Comparison of ENCODE assay signal across 8 cellular contexts in genomic region chr17:75182319-75182568, GRCh38. TPM values are rescaled to one million over a fixed set of nuclear protein-coding genes. Genes with fewer than 3 reads are reported as not detected.
DNase-seq lines count a peak whose midpoint lies in the region; ATAC-seq lines count a peak whose summit lies in the region.

No MANE protein-coding gene starts in this region.

- no peaks in the 10 kb centered on the region for H3K36me3 Mint-ChIP-seq in naive B cell

- H3K4me2 ChIP-seq in Karpas-422 (ENCODE audit: low read depth, low read length, poor library complexity, severe bottlenecking), result peak overlapping the region; percentile 97

- no peaks in the 10 kb centered on the region for H3K27me3 Mint-ChIP-seq in naive B cell

- DNase-seq in Karpas-422, result no peak
- DNase-seq in naive B cell, result no peak
- no peak for DNase-seq in A172 (ENCODE audit: low spot score)
- DNase-seq in SW480 (ENCODE audit: low spot score), result no peak
- DNase-seq in ecto neural progenitor cell (ENCODE audit: low spot score), result no peak

- H3K27me3 ChIP-seq in Karpas-422 (ENCODE audit: low read length) (no peaks in the 10 kb centered on the region), duodenal mucosa (ENCODE audit: control insufficient read depth in 1 of 2, insufficient read depth in 2 of 2, low read length in 2 of 2) (no peaks in the 10 kb centered on the region)

- H3K9ac ChIP-seq in Karpas-422 (ENCODE audit: low read length) (peak overlapping the region; percentile 99), duodenal mucosa (ENCODE audit: low read depth in 1 of 2, low read length in 2 of 2) (peak overlapping the region; percentile 78 to 87)

- peak overlapping the region in 5 of 6 donors; percentile 81 to 94 (median 93) for H3K27ac Mint-ChIP-seq in naive B cell

- H3K36me3 ChIP-seq in Karpas-422 (ENCODE audit: insufficient read depth, low read length) (peaks cover 19% of the 10 kb centered on the region; the same call in 1 of the 2 replicates), duodenal mucosa (ENCODE audit: control insufficient read depth in 1 of 2, insufficient read depth in 2 of 2, low read length in 2 of 2) (peaks cover 5 to 27% of the 10 kb centered on the region in 2 donors)

- peak overlapping the region; percentile 97 for H3K4me3 ChIP-seq in Karpas-422 (ENCODE audit: low read length)
- peak overlapping the region; percentile 79 to 92 for H3K4me3 ChIP-seq in duodenal mucosa (ENCODE audit: low read depth in 1 of 2, low read length in 2 of 2)

- peaks cover 20% of the 10 kb centered on the region for H3K4me1 ChIP-seq in Karpas-422 (ENCODE audit: low read length)
- H3K4me1 ChIP-seq in duodenal mucosa (ENCODE audit: control insufficient read depth in 1 of 2, insufficient read depth in 2 of 2, low read length in 2 of 2), result peaks cover 3 to 17% of the 10 kb centered on the region in 2 donors

- peaks cover 52% of the 10 kb centered on the region for H3K79me2 ChIP-seq in Karpas-422 (ENCODE audit: low read length)

- ATAC-seq in GM21367 (IDR thresholded peaks at IDR 0.05; ENCODE audit: unreplicated experiment), result peak; percentile 16
- ATAC-seq in naive B cell (ENCODE audit: low read depth in 2 of 2), result peak in 1 of 2 donors; percentile 5
- no peak for ATAC-seq in HG03175 (IDR thresholded peaks at IDR 0.05; ENCODE audit: unreplicated experiment)

- H3K4me1 Mint-ChIP-seq in naive B cell, result peaks cover 20 to 46% (median 33%) of the 10 kb centered on the region in 3 donors

- H2AFZ ChIP-seq in Karpas-422 (ENCODE audit: low read length), result no peak overlapping the region

- no peaks in the 10 kb centered on the region for H3K9me2 ChIP-seq in Karpas-422 (replicated peaks; ENCODE audit: insufficient read depth, low read length)

- peaks cover 0 to 5% (median 0%) of the 10 kb centered on the region in 7 donors for H3K9me3 Mint-ChIP-seq in naive B cell

- H3K9me3 ChIP-seq in Karpas-422 (ENCODE audit: low read length), result no peaks in the 10 kb centered on the region
- H3K9me3 ChIP-seq in duodenal mucosa (ENCODE audit: control insufficient read depth in 1 of 2, low read length in 2 of 2), result no peaks in the 10 kb centered on the region

- H4K20me1 ChIP-seq in Karpas-422 (ENCODE audit: insufficient read depth, low read depth, low read length), result peaks cover 24% of the 10 kb centered on the region

- H3K4me3 Mint-ChIP-seq in naive B cell, result peak overlapping the region; percentile 87 to 98 (median 91)

- H3K27ac ChIP-seq in Karpas-422 (ENCODE audit: low read length) (peak overlapping the region; percentile 83), duodenal mucosa (ENCODE audit: low read depth, low read length) (peak overlapping the region; percentile 93)

RNA-seq across cellular contexts. Expression of gene SUMO2, which starts 0.5 kb away (rescaled TPM):
- total RNA-seq in Karpas-422 (2014; rRNA removed; shearing (Covaris generic); ENCODE audit: low replicate concordance), result 136 and 177 TPM in 2 replicates
- 100 to 1,000 TPM; 260 to 424 (median 363) TPM for polyA plus RNA-seq in naive B cell (ENCODE audit: low read depth in 6 of 6)
- total RNA-seq in A172 (2014; rRNA removed; shearing (Covaris generic)), result 201 and 239 TPM in 2 replicates

RNA-seq across cellular contexts. Expression of gene NUP85, which starts 23.2 kb away (rescaled TPM):
- total RNA-seq in Karpas-422 (2014; rRNA removed; shearing (Covaris generic); ENCODE audit: low replicate concordance), result 40.6 and 47.8 TPM in 2 replicates
- polyA plus RNA-seq in naive B cell (ENCODE audit: low read depth in 6 of 6), result 10 to 100 TPM; 11.7 to 41.1 (median 33.4) TPM
- 55.6 and 59.1 TPM in 2 replicates for total RNA-seq in A172 (2014; rRNA removed; shearing (Covaris generic))

RNA-seq across cellular contexts. Expression of gene JPT1, which starts 27.9 kb away (rescaled TPM):
- total RNA-seq in Karpas-422 (2014; rRNA removed; shearing (Covaris generic); ENCODE audit: low replicate concordance), result 98.2 and 159 TPM in 2 replicates
- 10 to 100 TPM; 56.8 to 80.5 (median 72.7) TPM for polyA plus RNA-seq in naive B cell (ENCODE audit: low read depth in 6 of 6)
- total RNA-seq in A172 (2014; rRNA removed; shearing (Covaris generic)), result 626 and 687 TPM in 2 replicates

RNA-seq across cellular contexts. Expression of gene NT5C, which starts 50.7 kb away (rescaled TPM):
- 43.6 and 174 TPM in 2 replicates for total RNA-seq in Karpas-422 (2014; rRNA removed; shearing (Covaris generic); ENCODE audit: low replicate concordance)
- 100 to 1,000 TPM in 3 of 6 donors, 10 to 100 TPM in 3; 85.0 to 136 (median 111) TPM for polyA plus RNA-seq in naive B cell (ENCODE audit: low read depth in 6 of 6)
- total RNA-seq in A172 (2014; rRNA removed; shearing (Covaris generic)), result 73.6 and 83.9 TPM in 2 replicates
